Comparison of ENCODE assay signal across 11 cellular contexts in genomic region chr11:62401356-62401755, GRCh38. TPM values are rescaled to one million over a fixed set of nuclear protein-coding genes. Genes with fewer than 3 reads are reported as not detected.
DNase-seq lines count a peak whose midpoint lies in the region; ATAC-seq and TF ChIP-seq lines count a peak whose summit lies in the region.
"Had no signal": no experiment of that assay in that cellular context is flagged by ENCODE, and none has a peak within 500 bp of the region (broad histone marks: within the 10 kb centered on the region; RNA-seq: fewer than 3 reads in every experiment).

No MANE protein-coding gene starts in this region.

- TF ChIP-seq CTCF in ascending aorta (IDR thresholded peaks at IDR 0.05) (no peak), thoracic aorta (IDR thresholded peaks at IDR 0.05) (no peak)

- CTCF ChIA-PET in activated naive CD4-positive, alpha-beta T cell treated with anti-CD3 and anti-CD28 coated beads for 36 hours (lab: Charles Lee) = interaction anchor here (0.6 to 2.2 kb wide), 10 partner anchors 10 to 159 kb away, joined by 3 to 12 read pairs (median 4); no protein-coding TSS in a partner anchor

- H3K4me3 Mint-ChIP-seq in activated naive CD4-positive, alpha-beta T cell treated with anti-CD3 and anti-CD28 coated beads for 36 hours = peak overlapping the region; percentile 84

- no peak for ATAC-seq in thoracic aorta (ENCODE audit: insufficient number of reproducible peaks, low FRiP score, low read depth)
- ATAC-seq in HG03442 (IDR thresholded peaks at IDR 0.05; ENCODE audit: unreplicated experiment) = no peak

- H3K9me3 ChIP-seq in ascending aorta (no peaks in the 10 kb centered on the region), muscle layer of colon (ENCODE audit: low read length) (no peaks in the 10 kb centered on the region), thoracic aorta (no peaks in the 10 kb centered on the region)

- H3K4me1 ChIP-seq in ascending aorta = peaks cover 45 to 54% of the 10 kb centered on the region in 2 donors
- peaks cover 67% of the 10 kb centered on the region for H3K4me1 ChIP-seq in muscle layer of colon (ENCODE audit: insufficient read depth, low read length)
- H3K4me1 ChIP-seq in thoracic aorta (ENCODE audit: control insufficient read depth in 1 of 2, low read depth in 2 of 2) = peaks cover 48 to 70% of the 10 kb centered on the region in 2 donors

- H3K9ac ChIP-seq in muscle layer of colon (ENCODE audit: low read length) = peak overlapping the region; percentile 66

- no peaks in the 10 kb centered on the region for H3K9me3 Mint-ChIP-seq in activated naive CD4-positive, alpha-beta T cell treated with anti-CD3 and anti-CD28 coated beads for 36 hours

- H3K36me3 Mint-ChIP-seq in activated naive CD4-positive, alpha-beta T cell treated with anti-CD3 and anti-CD28 coated beads for 36 hours (ENCODE audit: low read depth) = no peaks in the 10 kb centered on the region

- H3K27ac ChIP-seq in ascending aorta = peak overlapping the region; percentile 87
- H3K27ac ChIP-seq in muscle layer of colon (ENCODE audit: low read depth, low read length) = peak overlapping the region; percentile 75
- peak overlapping the region; percentile 76 to 80 for H3K27ac ChIP-seq in thoracic aorta

- H3K27ac Mint-ChIP-seq in activated naive CD4-positive, alpha-beta T cell treated with anti-CD3 and anti-CD28 coated beads for 36 hours = peak overlapping the region; percentile 89

- no peak for DNase-seq in activated naive CD4-positive, alpha-beta T cell treated with anti-CD3 and anti-CD28 coated beads for 36 hours
- DNase-seq in activated naive CD4-positive, alpha-beta T cell treated with Interleukin-2 at 50 U/mL for 16 hours = no peak
- DNase-seq in ascending aorta (ENCODE audit: low spot score in 2 of 2) (no peak), thoracic aorta (ENCODE audit: low spot score) (no peak), H4 (ENCODE audit: low spot score) (no peak), NCI-H510A treated with DMSO at 0.1 percent for 48 hours (lab: John Stamatoyannopoulos, UW) (no peak)
- DNase-seq: NCI-H2029 treated with DMSO at 0.1 percent for 48 hours had no signal

- H3K27me3 Mint-ChIP-seq in activated naive CD4-positive, alpha-beta T cell treated with anti-CD3 and anti-CD28 coated beads for 36 hours (ENCODE audit: low read depth) = no peaks in the 10 kb centered on the region

- H3K27me3 ChIP-seq in ascending aorta (no peaks in the 10 kb centered on the region), muscle layer of colon (ENCODE audit: control insufficient read depth in 1 of 2, insufficient read depth in 2 of 2, low read length in 2 of 2) (no peaks in the 10 kb centered on the region), thoracic aorta (replicated peaks; ENCODE audit: insufficient read depth) (no peaks in the 10 kb centered on the region)

- no peaks in the 10 kb centered on the region for H3K36me3 ChIP-seq in ascending aorta
- no peaks in the 10 kb centered on the region for H3K36me3 ChIP-seq in muscle layer of colon (ENCODE audit: insufficient read depth, low read length)
- no peaks in the 10 kb centered on the region for H3K36me3 ChIP-seq in thoracic aorta

- intact Hi-C loops in activated naive CD4-positive, alpha-beta T cell treated with anti-CD3 and anti-CD28 coated beads for 36 hours (cut with micrococcal nuclease) = no loop called here
- intact Hi-C loops in ascending aorta (cut with DNase I) = no loop called here

- H3K4me1 Mint-ChIP-seq in activated naive CD4-positive, alpha-beta T cell treated with anti-CD3 and anti-CD28 coated beads for 36 hours (ENCODE audit: low read depth) = peaks cover 39% of the 10 kb centered on the region

- peak overlapping the region in 1 of 2 donors; percentile 31 for H3K4me3 ChIP-seq in ascending aorta
- H3K4me3 ChIP-seq in muscle layer of colon (ENCODE audit: low read depth in 1 of 2, low read length in 2 of 2) = peak overlapping the region in 1 of 2 donors; percentile 22
- H3K4me3 ChIP-seq in thoracic aorta = peak overlapping the region; percentile 51

RNA-seq across cellular contexts. Expression of gene SCGB1A1, which starts 17.5 kb away (rescaled TPM):
- total RNA-seq in activated naive CD4-positive, alpha-beta T cell treated with anti-CD3 and anti-CD28 coated beads for 36 hours = not detected
- total RNA-seq in ascending aorta (not detected), thoracic aorta (not detected)
- not detected in 2 replicates for total RNA-seq in H4 (2014; rRNA removed; shearing (Covaris generic))
- total RNA-seq: G401, glomerular endothelial cell had no signal
